ENCODE assay signal across 9 cellular contexts in the genomic region with DNA sequence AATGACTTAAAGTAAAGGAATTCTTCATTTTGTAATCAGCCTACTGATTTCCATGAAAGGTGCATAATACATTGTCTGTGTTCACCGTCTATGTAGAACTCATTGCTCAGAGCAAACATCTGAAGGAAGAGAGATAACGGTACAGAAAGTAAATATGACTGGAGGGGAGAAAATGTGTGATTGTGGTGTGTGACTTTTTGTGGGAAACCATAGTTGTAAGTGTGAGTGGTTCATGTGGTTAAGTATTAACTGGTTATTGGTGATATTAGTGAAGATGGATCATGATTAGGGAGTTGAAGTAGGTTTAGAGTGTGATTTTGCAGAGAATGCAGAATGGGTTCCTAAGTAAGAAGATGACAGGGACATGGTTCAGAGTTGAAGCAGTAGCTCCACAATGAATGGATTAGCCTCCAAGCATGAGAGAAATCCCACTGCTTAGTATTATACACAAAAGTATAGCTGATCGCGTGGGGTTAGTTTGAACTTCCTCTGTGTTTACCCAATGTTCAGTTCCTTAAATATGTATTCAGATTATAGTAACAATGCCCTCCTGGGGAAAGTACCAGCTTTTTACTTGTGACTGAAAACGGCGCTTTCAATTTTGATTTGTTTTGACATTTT.
DNase-seq lines count a peak whose midpoint lies in the region; ATAC-seq and TF ChIP-seq lines count a peak whose summit lies in the region.
"Had no signal": no experiment of that assay in that cellular context is flagged by ENCODE, and none has a peak within 500 bp of the region (broad histone marks: within the 10 kb centered on the region; RNA-seq: fewer than 3 reads in every experiment).

No MANE protein-coding gene starts in this region.

- TF ChIP-seq CTCF in foreskin keratinocyte (conservative IDR thresholded peaks at IDR 0.05), result no peak
- TF ChIP-seq CTCF in prostate gland (IDR thresholded peaks at IDR 0.05), result no peak

- H3K9me3 ChIP-seq in CD4-positive, CD25-positive, alpha-beta regulatory T cell (ENCODE audit: control insufficient read depth in 2 of 2, low read length in 2 of 2), result no peaks in the 10 kb centered on the region
- H3K9me3 ChIP-seq in prostate gland, result no peaks in the 10 kb centered on the region
- H3K9me3 ChIP-seq: tibial nerve had no signal

- H3K27me3 Mint-ChIP-seq in CD4-positive, CD25-positive, alpha-beta regulatory T cell, result no peaks in the 10 kb centered on the region
- no peaks in the 10 kb centered on the region for H3K27me3 Mint-ChIP-seq in activated T-helper 1 cell treated with anti-CD3 and anti-CD28 coated beads, Interleukin-12 subunit alpha, Interleukin-12 subunit beta, Interleukin-2, Interleukin-4 antibody, amounts not matched to agents 30 ng/mL and 10 ng/mL and 1 ng/mL, durations not matched to agents 14 hours and 24 hours and 36 hours (ENCODE audit: insufficient read depth)

- peak overlapping the region; percentile 51 for H3K4me3 ChIP-seq in CD4-positive, CD25-positive, alpha-beta regulatory T cell (ENCODE audit: low read depth, low read length)
- no peak overlapping the region for H3K4me3 ChIP-seq in prostate gland
- H3K4me3 ChIP-seq: tibial nerve had no signal

- H3K9me3 Mint-ChIP-seq in CD4-positive, CD25-positive, alpha-beta regulatory T cell, result peaks cover 0 to 5% (median 0%) of the 10 kb centered on the region in 7 donors
- no peaks in the 10 kb centered on the region for H3K9me3 Mint-ChIP-seq in activated T-helper 1 cell treated with anti-CD3 and anti-CD28 coated beads, Interleukin-12 subunit alpha, Interleukin-12 subunit beta, Interleukin-2, Interleukin-4 antibody, amounts not matched to agents 30 ng/mL and 10 ng/mL and 1 ng/mL, durations not matched to agents 14 hours and 24 hours and 36 hours

- H3K4me1 Mint-ChIP-seq in CD4-positive, CD25-positive, alpha-beta regulatory T cell, result peaks cover 31 to 63% (median 54%) of the 10 kb centered on the region in 4 donors
- peaks cover 31% of the 10 kb centered on the region for H3K4me1 Mint-ChIP-seq in activated T-helper 1 cell treated with anti-CD3 and anti-CD28 coated beads, Interleukin-12 subunit alpha, Interleukin-12 subunit beta, Interleukin-2, Interleukin-4 antibody, amounts not matched to agents 30 ng/mL and 10 ng/mL and 1 ng/mL, durations not matched to agents 14 hours and 24 hours and 36 hours (ENCODE audit: low read depth)

- ATAC-seq in CD4-positive, CD25-positive, alpha-beta regulatory T cell (ENCODE audit: low read depth in 2 of 2), result peak; percentile 39 to 62
- ATAC-seq in GM19035 (IDR thresholded peaks at IDR 0.05; ENCODE audit: unreplicated experiment) (peak; percentile 96), HG02973 (IDR thresholded peaks at IDR 0.05; ENCODE audit: unreplicated experiment) (peak; percentile 94), foreskin keratinocyte (no peak)

- WGBS in prostate gland, result 49% methylated on average over 6 of the region's 6 CpGs

- no peaks in the 10 kb centered on the region for H3K36me3 ChIP-seq in CD4-positive, CD25-positive, alpha-beta regulatory T cell (ENCODE audit: control insufficient read depth, insufficient read depth, low read length)
- no peaks in the 10 kb centered on the region for H3K36me3 ChIP-seq in prostate gland
- H3K36me3 ChIP-seq: tibial nerve had no signal

- H3K27ac ChIP-seq in CD4-positive, CD25-positive, alpha-beta regulatory T cell (ENCODE audit: insufficient read depth, low read length, poor library complexity, severe bottlenecking), result peak overlapping the region; percentile 7
- H3K27ac ChIP-seq in foreskin keratinocyte, result no peak overlapping the region
- no peak overlapping the region for H3K27ac ChIP-seq in prostate gland

- H3K4me3 Mint-ChIP-seq in CD4-positive, CD25-positive, alpha-beta regulatory T cell, result peak overlapping the region in 2 of 4 donors; percentile 31 to 32
- peak overlapping the region; percentile 4 for H3K4me3 Mint-ChIP-seq in activated T-helper 1 cell treated with anti-CD3 and anti-CD28 coated beads, Interleukin-12 subunit alpha, Interleukin-12 subunit beta, Interleukin-2, Interleukin-4 antibody, amounts not matched to agents 30 ng/mL and 10 ng/mL and 1 ng/mL, durations not matched to agents 14 hours and 24 hours and 36 hours

- peak in 2 of 3 donors; percentile 13 to 44 for DNase-seq in CD4-positive, CD25-positive, alpha-beta regulatory T cell
- DNase-seq in activated T-helper 1 cell treated with anti-CD3 and anti-CD28 coated beads, Interleukin-12 subunit alpha, Interleukin-12 subunit beta, Interleukin-2, Interleukin-4 antibody, amounts not matched to agents 30 ng/mL and 10 ng/mL and 1 ng/mL, durations not matched to agents 14 hours and 24 hours and 36 hours (ENCODE audit: low spot score), result no peak
- DNase-seq in foreskin keratinocyte, result no peak
- no peak for DNase-seq in SKM-1 (lab: John Stamatoyannopoulos, UW; ENCODE audit: unreplicated experiment)
- DNase-seq in DMS79 (lab: John Stamatoyannopoulos, UW), result no peak
- no peak for DNase-seq in prostate gland (ENCODE audit: low spot score)

- no peaks in the 10 kb centered on the region for H3K27me3 ChIP-seq in CD4-positive, CD25-positive, alpha-beta regulatory T cell (ENCODE audit: control insufficient read depth, insufficient read depth, low read length)
- H3K27me3 ChIP-seq in foreskin keratinocyte (no peaks in the 10 kb centered on the region), prostate gland (replicated peaks; ENCODE audit: insufficient read depth) (no peaks in the 10 kb centered on the region)
- H3K27me3 ChIP-seq: tibial nerve had no signal

- H3K4me1 ChIP-seq in CD4-positive, CD25-positive, alpha-beta regulatory T cell (ENCODE audit: control insufficient read depth, insufficient read depth, low read length, poor library complexity, severe bottlenecking), result peaks cover 20% of the 10 kb centered on the region
- H3K4me1 ChIP-seq in foreskin keratinocyte (peaks cover 7% of the 10 kb centered on the region), prostate gland (replicated peaks) (no peaks in the 10 kb centered on the region)

- H3K27ac Mint-ChIP-seq in CD4-positive, CD25-positive, alpha-beta regulatory T cell, result peak overlapping the region; percentile 54 to 76 (median 71)
- peak overlapping the region; percentile 35 for H3K27ac Mint-ChIP-seq in activated T-helper 1 cell treated with anti-CD3 and anti-CD28 coated beads, Interleukin-12 subunit alpha, Interleukin-12 subunit beta, Interleukin-2, Interleukin-4 antibody, amounts not matched to agents 30 ng/mL and 10 ng/mL and 1 ng/mL, durations not matched to agents 14 hours and 24 hours and 36 hours

- intact Hi-C loops in activated T-helper 1 cell treated with anti-CD3 and anti-CD28 coated beads, Interleukin-12 subunit alpha, Interleukin-12 subunit beta, Interleukin-2, Interleukin-4 antibody, amounts not matched to agents 30 ng/mL and 10 ng/mL and 1 ng/mL, durations not matched to agents 14 hours and 24 hours and 36 hours (cut with micrococcal nuclease), result loop anchor here (1.0 to 5.0 kb wide), 4 partner anchors 21 to 373 kb away; no protein-coding TSS in a partner anchor
- intact Hi-C loops in prostate gland (cut with DNase I), result no loop called here

- peaks cover 3% of the 10 kb centered on the region for H3K36me3 Mint-ChIP-seq in CD4-positive, CD25-positive, alpha-beta regulatory T cell
- peaks cover 13% of the 10 kb centered on the region for H3K36me3 Mint-ChIP-seq in activated T-helper 1 cell treated with anti-CD3 and anti-CD28 coated beads, Interleukin-12 subunit alpha, Interleukin-12 subunit beta, Interleukin-2, Interleukin-4 antibody, amounts not matched to agents 30 ng/mL and 10 ng/mL and 1 ng/mL, durations not matched to agents 14 hours and 24 hours and 36 hours (ENCODE audit: low read depth)

- TF ChIP-seq POLR2A in prostate gland (IDR thresholded peaks at IDR 0.05), result no peak

Comparison
In these comparisons a context has a peak if more than half of its experiments do, and no peak if none do; other contexts are left out.
1. DNase-seq: peak in CD4-positive, CD25-positive, alpha-beta regulatory T cell (2 of 3); none in activated T-helper 1 cell treated with anti-CD3 and anti-CD28 coated beads, Interleukin-12 subunit alpha, Interleukin-12 subunit beta, Interleukin-2, Interleukin-4 antibody, amounts not matched to agents 30 ng/mL and 10 ng/mL and 1 ng/mL, durations not matched to agents 14 hours and 24 hours and 36 hours (single experiment), foreskin keratinocyte (0 of 2), SKM-1 (single experiment), DMS79 (single experiment) and prostate gland (single experiment).